8 cellular contexts compared by ENCODE assay signal in genomic region chr7:98877692-98878364, GRCh38. TPM values are rescaled to one million over a fixed set of nuclear protein-coding genes. Genes with fewer than 3 reads are reported as not detected.
A peak's percentile ranks its signal among the peaks of the same experiment; 100 is the strongest.
DNase-seq lines count a peak whose midpoint lies in the region; ATAC-seq, FAIRE-seq and TF ChIP-seq lines count a peak whose summit lies in the region.

No MANE protein-coding gene starts in this region.

- peak overlapping the region; percentile 81 for H4K91ac ChIP-seq in trophoblast cell (ENCODE audit: low read depth, low read length)

- peaks cover 12% of the 10 kb centered on the region in 2 experiments for H3K36me3 ChIP-seq in trophoblast cell (ENCODE audit: control insufficient read depth in 1 of 2, insufficient read depth in 2 of 2, low read length in 2 of 2)

- H4K12ac ChIP-seq in trophoblast cell (ENCODE audit: low read depth, low read length) = peak overlapping the region; percentile 93

- H2BK5ac ChIP-seq in trophoblast cell (ENCODE audit: low read depth, low read length, poor library complexity) = peak overlapping the region; percentile 42

- POLR2A ChIA-PET in RWPE1 (lab: Yijun Ruan, JAX; ENCODE audit: low non-redundant PET) = no interaction called here

- peaks cover 14% of the 10 kb centered on the region for H3K79me1 ChIP-seq in trophoblast cell (ENCODE audit: low read length)

- H3K27ac ChIP-seq in RWPE1 (peak overlapping the region; percentile 82), trophoblast cell (ENCODE audit: low read depth, low read length) (no peak overlapping the region)

- H4K8ac ChIP-seq in trophoblast cell (ENCODE audit: low read depth, low read length) = peak overlapping the region; percentile 95

- H3K14ac ChIP-seq in trophoblast cell (ENCODE audit: low read length) = peak overlapping the region; percentile 89

- in situ Hi-C loops in G401 (cut with HindIII; ENCODE audit: low sequenced_read_pairs) = no loop called here

- CTCF ChIA-PET in RWPE1 (lab: Yijun Ruan, JAX) = interaction anchor here (0.5 to 0.7 kb wide), 4 partner anchors 8 to 269 kb away, joined by 3 to 4 read pairs (median 3); no protein-coding TSS in a partner anchor

- H2BK120ac ChIP-seq in trophoblast cell (ENCODE audit: insufficient read depth, low read length, poor library complexity) = peak overlapping the region; percentile 25

- no peak for TF ChIP-seq CTCF in RWPE1 (conservative IDR thresholded peaks at IDR 0.05; ENCODE audit: low read depth)
- TF ChIP-seq CTCF in fibroblast of mammary gland (conservative IDR thresholded peaks at IDR 0.05; ENCODE audit: control insufficient read depth, insufficient read depth, low read depth, low read length) = no peak

- H3K9me3 ChIP-seq in trophoblast cell (ENCODE audit: insufficient read depth, low read depth, low read length) = no peaks in the 10 kb centered on the region

- H3K18ac ChIP-seq in trophoblast cell (ENCODE audit: low read length) = peak overlapping the region; percentile 89

- no peak overlapping the region for H3K23ac ChIP-seq in trophoblast cell (ENCODE audit: low read length)

- ATAC-seq in GM21825 (IDR thresholded peaks at IDR 0.05; ENCODE audit: unreplicated experiment) (no peak), GM21717 (IDR thresholded peaks at IDR 0.05; ENCODE audit: unreplicated experiment) (no peak)

- peak overlapping the region; percentile 97 for H3K4me2 ChIP-seq in trophoblast cell (ENCODE audit: low read length)

- no peak for FAIRE-seq in frontal cortex (lab: Jason Lieb, UNC)

- peak overlapping the region; percentile 74 for H2AFZ ChIP-seq in trophoblast cell (ENCODE audit: insufficient read depth, low read length, poor library complexity)

- H3K27me3 ChIP-seq in trophoblast cell (ENCODE audit: insufficient read depth, low read length) = no peaks in the 10 kb centered on the region

- peak overlapping the region; percentile 32 for H3K9ac ChIP-seq in trophoblast cell (ENCODE audit: low read length)

- DNase-seq in G401 (ENCODE audit: low spot score) (peak; percentile 29), RWPE1 (ENCODE audit: low spot score) (no peak), fibroblast of mammary gland (ENCODE audit: low read depth) (no peak), trophoblast cell (no peak), frontal cortex (ENCODE audit: low spot score in 2 of 2) (no peak), HuH-7 (ENCODE audit: low spot score) (no peak)

- H2AK5ac ChIP-seq in trophoblast cell (ENCODE audit: low read length) = peak overlapping the region; percentile 0

- peak overlapping the region; percentile 65 for H3K4ac ChIP-seq in trophoblast cell (ENCODE audit: low read depth, low read length)

- no peak overlapping the region for H2BK12ac ChIP-seq in trophoblast cell (ENCODE audit: low read length)

- peaks cover 16% of the 10 kb centered on the region for H3K79me2 ChIP-seq in trophoblast cell (ENCODE audit: control insufficient read depth, insufficient read depth, low read length, poor library complexity)

- H3K4me3 ChIP-seq in fibroblast of mammary gland (ENCODE audit: control insufficient read depth, low read depth, low read length) (peak overlapping the region; percentile 53), trophoblast cell (ENCODE audit: low read depth, low read length) (peak overlapping the region; percentile 96)

- WGBS in trophoblast cell (ENCODE audit: extremely low coverage, insufficient coverage, insufficient read length) = no CpG with 5 or more reads among the region's 18 CpGs

- peaks cover 4 to 9% of the 10 kb centered on the region in 2 experiments for H3K4me1 ChIP-seq in trophoblast cell (ENCODE audit: control insufficient read depth in 1 of 2, insufficient read depth in 2 of 2, low read length in 2 of 2)

RNA-seq across cellular contexts. Expression of gene TRRAP, which starts 0.5 kb away (rescaled TPM):
- 12.2 and 17.3 TPM in 2 replicates for total RNA-seq in G401 (2014; rRNA removed; shearing (Covaris generic))
- polyA plus RNA-seq in trophoblast cell (2013) = 14.2 and 14.8 TPM in 2 replicates
- total RNA-seq in frontal cortex = 21.2 TPM

RNA-seq across cellular contexts. Expression of gene TMEM130, which starts 8.0 kb away (rescaled TPM):
- 3.9 and 18.1 TPM in 2 replicates for total RNA-seq in G401 (2014; rRNA removed; shearing (Covaris generic))
- polyA plus RNA-seq in trophoblast cell (2013) = 0.19 and 0.29 TPM in 2 replicates
- total RNA-seq in frontal cortex = 4.9 TPM
